Comparison of ENCODE assay signal across 1 cellular context in the genomic region with DNA sequence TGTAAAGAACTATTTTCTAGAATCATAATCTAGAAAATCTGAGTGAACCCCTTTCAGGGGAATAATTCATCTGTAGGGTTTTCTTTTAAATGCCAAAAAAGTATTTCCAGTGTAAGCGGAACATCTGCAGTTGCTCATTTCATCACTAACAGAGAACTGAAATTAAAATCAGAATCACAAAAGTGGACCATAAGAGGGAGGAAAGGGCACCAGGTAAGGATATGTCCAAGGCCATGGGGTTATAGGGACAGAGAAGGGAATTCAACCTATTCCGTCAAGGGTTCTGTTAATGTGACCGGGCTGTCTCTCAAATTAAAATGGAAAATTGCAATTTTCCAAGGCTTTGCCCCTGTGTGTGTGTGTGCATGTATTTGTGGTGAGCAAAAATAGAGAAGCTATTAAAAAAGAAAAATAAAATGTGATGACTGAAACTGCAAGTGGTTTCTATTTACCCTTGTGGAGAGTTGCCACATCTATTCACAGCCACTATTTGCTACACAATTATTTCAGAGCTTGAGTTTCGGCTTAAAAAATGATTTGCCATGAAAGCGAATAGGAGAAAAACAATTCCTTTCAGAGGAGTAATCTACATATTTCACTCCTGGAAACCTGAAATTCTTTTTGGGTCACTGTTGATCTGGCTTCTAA.
TF ChIP-seq lines count a peak whose summit lies in the region.

No MANE protein-coding gene starts in this region.

TF ChIP-seq in WTC11, 78 proteins besides CTCF, POLR2A, EP300 and RAD21 (continued from another document):
- TF ChIP-seq TEAD4 (CRISPR knock-in tag; IDR thresholded peaks at IDR 0.05) (no peak), ZNF317 (CRISPR knock-in tag; IDR thresholded peaks at IDR 0.05; ENCODE audit: borderline replicate concordance, low read depth) (no peak), ZNF263 (CRISPR knock-in tag; IDR thresholded peaks at IDR 0.05; ENCODE audit: low read depth) (no peak), NFATC4 (CRISPR knock-in tag; IDR thresholded peaks at IDR 0.05) (no peak), USF2 (CRISPR knock-in tag; IDR thresholded peaks at IDR 0.05) (no peak), ATF1 (CRISPR knock-in tag; IDR thresholded peaks at IDR 0.05) (no peak)
